ENCODE assay signal across 18 cellular contexts in the genomic region with DNA sequence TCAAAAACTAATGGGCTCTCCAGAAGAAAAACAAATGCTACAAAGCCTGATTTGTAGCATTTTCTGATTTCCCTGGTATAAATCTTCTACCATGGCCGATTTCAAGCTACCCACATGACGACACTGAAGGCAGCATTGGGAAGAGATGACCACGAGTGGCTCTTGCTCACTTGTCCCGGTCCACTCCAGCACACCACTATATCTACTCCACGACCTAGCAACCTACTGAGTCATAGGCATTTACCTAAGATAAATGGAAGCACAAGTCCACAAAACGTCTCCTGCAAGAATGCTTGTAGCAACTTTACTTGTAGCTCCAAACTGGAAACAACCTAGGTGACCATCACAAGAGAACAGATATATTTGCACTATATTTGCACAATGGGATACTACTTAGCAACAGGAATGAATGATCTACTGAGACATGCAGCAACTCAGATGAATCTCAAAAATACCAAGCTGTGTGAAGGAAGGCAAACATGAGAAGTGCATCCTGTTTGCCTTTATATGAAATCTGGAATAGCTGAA.
DNase-seq lines count a peak whose midpoint lies in the region; TF ChIP-seq lines count a peak whose summit lies in the region.
"Had no signal": no experiment of that assay in that cellular context is flagged by ENCODE, and none has a peak within 500 bp of the region (broad histone marks: within the 10 kb centered on the region; RNA-seq: fewer than 3 reads in every experiment).

No MANE protein-coding gene starts in this region.

- CTCF ChIA-PET in Caco-2 (lab: Charles Lee) = interaction anchor here (1.1 kb wide), 1 partner anchor 56 kb away, joined by 6 read pairs; no protein-coding TSS in a partner anchor

- H3K4me3 ChIP-seq in Caco-2 (ENCODE audit: low read depth, low read length) (no peak overlapping the region), H7 (ENCODE audit: insufficient read depth, low read depth, low read length) (no peak overlapping the region)
- H3K4me3 ChIP-seq: Peyer's patch had no signal

- H3K36me3 Mint-ChIP-seq in Caco-2 (ENCODE audit: insufficient read depth, unreplicated experiment) (no peaks in the 10 kb centered on the region), nephron (ENCODE audit: low read depth) (no peaks in the 10 kb centered on the region)
- H3K36me3 Mint-ChIP-seq: IgD-negative memory B cell had no signal

- no peaks in the 10 kb centered on the region for H3K27me3 ChIP-seq in Caco-2 (replicated peaks; ENCODE audit: control insufficient read depth, insufficient read depth, low read length)
- H3K27me3 ChIP-seq in H7 (ENCODE audit: control insufficient read depth, insufficient read depth, low read length) = peaks cover 13% of the 10 kb centered on the region
- H3K27me3 ChIP-seq: Peyer's patch had no signal

- intact Hi-C loops in Caco-2 (cut with micrococcal nuclease; ENCODE audit: unreplicated experiment) = no loop called here

- no peak for DNase-seq in Caco-2
- peak; percentile 25 for DNase-seq in NCI-H226
- DNase-seq in amniotic epithelial cell (ENCODE audit: low read depth) = peak; percentile 39
- DNase-seq in NCI-H2196 (lab: John Stamatoyannopoulos, UW; ENCODE audit: unreplicated experiment) = no peak
- DNase-seq in H7 = no peak
- DNase-seq in erythroblast (lab: John Stamatoyannopoulos, UW) = no peak
- DNase-seq in A172 (ENCODE audit: low spot score) = no peak
- DNase-seq: AML-193, DMS79 treated with DMSO at 0.1 percent for 48 hours, HFFc6, NCI-H1417, NCI-H1930, NCI-H748 treated with DMSO at 0.1 percent for 48 hours, SK-N-SH, T-helper 1 cell had no signal

- no peaks in the 10 kb centered on the region for H3K9me3 Mint-ChIP-seq in Caco-2 (ENCODE audit: unreplicated experiment)
- peaks cover 2% of the 10 kb centered on the region for H3K9me3 Mint-ChIP-seq in nephron
- H3K9me3 Mint-ChIP-seq: HFFc6, IgD-negative memory B cell had no signal

- no peak for TF ChIP-seq CTCF in Caco-2 (IDR thresholded peaks at IDR 0.05; ENCODE audit: insufficient read depth in 1 of 2, low read depth in 1 of 2, low read length in 1 of 2, severe bottlenecking in 1 of 2, unreplicated experiment in 1 of 2)
- TF ChIP-seq CTCF in nephron (IDR thresholded peaks at IDR 0.05; ENCODE audit: unreplicated experiment in 3 of 3) = no peak

- TF ChIP-seq POLR2A in erythroblast (IDR thresholded peaks at IDR 0.05; ENCODE audit: low read length) = no peak

- POLR2A ChIA-PET in Caco-2 (lab: Charles Lee) = no interaction called here

- H3K4me1 ChIP-seq in Caco-2 = peaks cover 41% of the 10 kb centered on the region

- BruUV-seq in Caco-2 (replicated peaks; lab: Mats Ljungman, UMichigan) = no TSS peak

- H3K27ac Mint-ChIP-seq in Caco-2 (ENCODE audit: unreplicated experiment) (peak overlapping the region; percentile 67), nephron (peak overlapping the region; percentile 39 to 63 (median 51))
- H3K27ac Mint-ChIP-seq: HFFc6, IgD-negative memory B cell had no signal

- H3K4me3 Mint-ChIP-seq in Caco-2 (ENCODE audit: unreplicated experiment) = no peak overlapping the region
- peak overlapping the region in 1 of 3 experiments; percentile 3 for H3K4me3 Mint-ChIP-seq in nephron
- H3K4me3 Mint-ChIP-seq: HFFc6, IgD-negative memory B cell had no signal

- H3K4me1 Mint-ChIP-seq in Caco-2 (ENCODE audit: low read depth, unreplicated experiment) (peaks cover 30% of the 10 kb centered on the region), nephron (peaks cover 61% of the 10 kb centered on the region)

- no peaks in the 10 kb centered on the region for H3K9me3 ChIP-seq in Caco-2
- H3K9me3 ChIP-seq: Peyer's patch, SK-N-SH had no signal

- no peaks in the 10 kb centered on the region for H3K36me3 ChIP-seq in Caco-2 (ENCODE audit: control insufficient read depth, insufficient read depth, low read length)
- H3K36me3 ChIP-seq in H7 (replicated peaks; ENCODE audit: control insufficient read depth, insufficient read depth, low read length) = no peaks in the 10 kb centered on the region
- H3K36me3 ChIP-seq: Peyer's patch had no signal

- H3K27me3 Mint-ChIP-seq in Caco-2 (ENCODE audit: insufficient read depth, unreplicated experiment) = no peaks in the 10 kb centered on the region
- H3K27me3 Mint-ChIP-seq in nephron (ENCODE audit: low read depth) = peaks cover 10% of the 10 kb centered on the region

Comparison
In these comparisons a context has a peak if more than half of its experiments do, and no peak if none do; other contexts are left out.
1. DNase-seq: peak in NCI-H226 (single experiment) and amniotic epithelial cell (single experiment); none in Caco-2 (0 of 2), NCI-H2196 (single experiment), H7 (single experiment), erythroblast (0 of 2) and A172 (single experiment).